ENCODE assay signal across 8 cellular contexts in genomic region chr3:120095226-120096165, GRCh38. TPM values are rescaled to one million over a fixed set of nuclear protein-coding genes. Genes with fewer than 3 reads are reported as not detected.
DNase-seq lines count a peak whose midpoint lies in the region; ATAC-seq and TF ChIP-seq lines count a peak whose summit lies in the region.

No MANE protein-coding gene starts in this region.

- peaks cover 20% of the 10 kb centered on the region for H3K79me2 ChIP-seq in parathyroid adenoma

- no peak overlapping the region for H3K4me3 Mint-ChIP-seq in HFFc6
- H3K4me3 Mint-ChIP-seq in activated naive CD8-positive, alpha-beta T cell treated with anti-CD3 and anti-CD28 coated beads, Interleukin-2, amount 10 ng/mL, durations not matched to agents 7 days and 5 days: no peak overlapping the region

- H3K36me3 ChIP-seq in cardiac muscle cell: no peaks in the 10 kb centered on the region
- H3K36me3 ChIP-seq in parathyroid adenoma (ENCODE audit: control insufficient read depth, insufficient read depth, low read length): no peaks in the 10 kb centered on the region
- peaks cover 0 to 6% (median 5%) of the 10 kb centered on the region in 3 donors for H3K36me3 ChIP-seq in tibial nerve

- peaks cover 15% of the 10 kb centered on the region for H3K4me1 ChIP-seq in cardiac muscle cell (ENCODE audit: low read depth)
- H3K4me1 ChIP-seq in parathyroid adenoma: no peaks in the 10 kb centered on the region
- H3K4me1 ChIP-seq in tibial nerve: peaks cover 0 to 32% (median 24%) of the 10 kb centered on the region in 4 donors

- no peaks in the 10 kb centered on the region for H3K27me3 Mint-ChIP-seq in HFFc6 (ENCODE audit: insufficient read depth)
- H3K27me3 Mint-ChIP-seq in activated naive CD8-positive, alpha-beta T cell treated with anti-CD3 and anti-CD28 coated beads, Interleukin-2, amount 10 ng/mL, durations not matched to agents 7 days and 5 days: no peaks in the 10 kb centered on the region

- H3K4me1 Mint-ChIP-seq in HFFc6 (ENCODE audit: low read depth): peaks cover 34% of the 10 kb centered on the region
- peaks cover 18% of the 10 kb centered on the region for H3K4me1 Mint-ChIP-seq in activated naive CD8-positive, alpha-beta T cell treated with anti-CD3 and anti-CD28 coated beads, Interleukin-2, amount 10 ng/mL, durations not matched to agents 7 days and 5 days

- H3K4me2 ChIP-seq in parathyroid adenoma (ENCODE audit: low read length): peak overlapping the region; percentile 90

- H3K27ac ChIP-seq in cardiac muscle cell (peak overlapping the region; percentile 100), parathyroid adenoma (peak overlapping the region; percentile 98), tibial nerve (peak overlapping the region; percentile 99 to 100 (median 100))

- H3K27me3 ChIP-seq in cardiac muscle cell: no peaks in the 10 kb centered on the region
- H3K27me3 ChIP-seq in parathyroid adenoma (ENCODE audit: control insufficient read depth, insufficient read depth, low read length): no peaks in the 10 kb centered on the region
- H3K27me3 ChIP-seq in tibial nerve: no peaks in the 10 kb centered on the region

- peaks cover 8% of the 10 kb centered on the region for H3K36me3 Mint-ChIP-seq in HFFc6 (ENCODE audit: low read depth)
- H3K36me3 Mint-ChIP-seq in activated naive CD8-positive, alpha-beta T cell treated with anti-CD3 and anti-CD28 coated beads, Interleukin-2, amount 10 ng/mL, durations not matched to agents 7 days and 5 days: peaks cover 16% of the 10 kb centered on the region

- no peak overlapping the region for H3K27ac Mint-ChIP-seq in HFFc6
- H3K27ac Mint-ChIP-seq in activated naive CD8-positive, alpha-beta T cell treated with anti-CD3 and anti-CD28 coated beads, Interleukin-2, amount 10 ng/mL, durations not matched to agents 7 days and 5 days: no peak overlapping the region

- peak overlapping the region; percentile 85 for H3K4me3 ChIP-seq in cardiac muscle cell
- peak overlapping the region; percentile 94 for H3K4me3 ChIP-seq in parathyroid adenoma (ENCODE audit: low read depth, low read length)
- peak overlapping the region; percentile 77 to 99 (median 96) for H3K4me3 ChIP-seq in tibial nerve

- H3K9ac ChIP-seq in parathyroid adenoma: peak overlapping the region; percentile 98

- peak; percentile 44 for ATAC-seq in activated naive CD8-positive, alpha-beta T cell treated with anti-CD3 and anti-CD28 coated beads, Interleukin-2, amount 10 ng/mL, durations not matched to agents 7 days and 5 days (ENCODE audit: low read depth)

- WGBS in tibial nerve, 2 donors: 0 to 1% methylated on average over 3 to 22 of the region's 59 CpGs

- TF ChIP-seq CTCF in GM10266 (IDR thresholded peaks at IDR 0.05; ENCODE audit: control insufficient read depth, insufficient read depth, low read depth, missing control alignments): no peak
- TF ChIP-seq CTCF in HFFc6 (IDR thresholded peaks at IDR 0.05): no peak
- no peak for TF ChIP-seq CTCF in cardiac muscle cell (IDR thresholded peaks at IDR 0.05; ENCODE audit: low read depth, low read length)
- no peak for TF ChIP-seq CTCF in parathyroid adenoma (IDR thresholded peaks at IDR 0.05)
- TF ChIP-seq CTCF in tibial nerve (IDR thresholded peaks at IDR 0.05): peak in 1 of 5 experiments; percentile 5

- H3K9me3 Mint-ChIP-seq in HFFc6: no peaks in the 10 kb centered on the region
- H3K9me3 Mint-ChIP-seq in activated naive CD8-positive, alpha-beta T cell treated with anti-CD3 and anti-CD28 coated beads, Interleukin-2, amount 10 ng/mL, durations not matched to agents 7 days and 5 days: no peaks in the 10 kb centered on the region

- peak; percentile 94 to 95 for TF ChIP-seq POLR2A in tibial nerve (IDR thresholded peaks at IDR 0.05)

- POLR2A ChIA-PET in activated naive CD8-positive, alpha-beta T cell treated with anti-CD3 and anti-CD28 coated beads, Interleukin-2, amount 10 ng/mL, durations not matched to agents 7 days and 5 days (lab: Charles Lee): interaction anchor here (0.6 to 4.0 kb wide), 30 partner anchors 9 to 632 kb away, joined by 3 to 43 read pairs (median 4); partner anchors contain the start of genes CD80, COX17, LRRC58 and NDUFB4

- TF ChIP-seq EP300 in tibial nerve (IDR thresholded peaks at IDR 0.05): peak; percentile 22 to 96

- H3K9me3 ChIP-seq in cardiac muscle cell (ENCODE audit: low read depth) (no peaks in the 10 kb centered on the region), parathyroid adenoma (ENCODE audit: control insufficient read depth, low read length) (no peaks in the 10 kb centered on the region), tibial nerve (no peaks in the 10 kb centered on the region)

- DNase-seq in GM10266 (ENCODE audit: extremely low spot score) (peak; percentile 68), HFFc6 (peak; percentile 86), NAMALWA (ENCODE audit: low spot score) (peak; percentile 94), SKM-1 (lab: John Stamatoyannopoulos, UW; ENCODE audit: unreplicated experiment) (peak; percentile 43), cardiac muscle cell (ENCODE audit: low read depth in 1 of 2, low spot score in 1 of 2) (peak; percentile 92 to 93), tibial nerve (ENCODE audit: low spot score in 2 of 2) (peak; percentile 69 to 75)
- DNase-seq in activated naive CD8-positive, alpha-beta T cell treated with anti-CD3 and anti-CD28 coated beads, Interleukin-2, amount 10 ng/mL, durations not matched to agents 7 days and 5 days: peak; percentile 91

- H2AFZ ChIP-seq in parathyroid adenoma: peak overlapping the region; percentile 98

RNA-seq across cellular contexts. Expression of gene GSK3B, which starts 1.2 kb away (rescaled TPM):
- 10 to 100 TPM; 42.9 to 52.8 (median 49.6) TPM for total RNA-seq in HFFc6 (2021; fragmentation: NEBNext Ultra II Directional; extraction: Animal tissue kit (Norgen Biotek cat#: 25700))
- total RNA-seq in activated naive CD8-positive, alpha-beta T cell treated with anti-CD3 and anti-CD28 coated beads, Interleukin-2, amount 10 ng/mL, durations not matched to agents 7 days and 5 days: 10 to 100 TPM; 39.8 to 42.6 TPM
- total RNA-seq in cardiac muscle cell (28.0 and 48.3 TPM in 2 replicates), tibial nerve (10 to 100 TPM; 22.6 to 39.3 (median 28.5) TPM)
- 20.4 and 25.5 TPM in 2 replicates for polyA plus RNA-seq in cardiac muscle cell

Comparison
In these comparisons a context has a peak if more than half of its experiments do, and no peak if none do; other contexts are left out.
1. Peak in every context shown above with its lines: DNase-seq, ATAC-seq, H3K4me3 ChIP-seq and H3K27ac ChIP-seq.
2. DNase-seq: peak in every context shown above with its lines; median percentile 94 in NAMALWA; 92 in cardiac muscle cell; 91 in activated naive CD8-positive, alpha-beta T cell treated with anti-CD3 and anti-CD28 coated beads, Interleukin-2, amount 10 ng/mL, durations not matched to agents 7 days and 5 days; 86 in HFFc6; 72 in tibial nerve; 68 in GM10266; 43 in SKM-1.